9 cellular contexts compared by ENCODE assay signal in genomic region chr1:248822148-248823032, GRCh38. TPM values are rescaled to one million over a fixed set of nuclear protein-coding genes. Genes with fewer than 3 reads are reported as not detected.
DNase-seq lines count a peak whose midpoint lies in the region; ATAC-seq and TF ChIP-seq lines count a peak whose summit lies in the region.
"Had no signal": no experiment of that assay in that cellular context is flagged by ENCODE, and none has a peak within 500 bp of the region (broad histone marks: within the 10 kb centered on the region; RNA-seq: fewer than 3 reads in every experiment).

No MANE protein-coding gene starts in this region.

- H3K27ac ChIP-seq in GM23338 (ENCODE audit: low read depth) = no peak overlapping the region

- no peak for TF ChIP-seq CTCF in GM06990 (IDR thresholded peaks at IDR 0.05; ENCODE audit: insufficient read depth, low read length, poor library complexity, severe bottlenecking)
- no peak for TF ChIP-seq CTCF in GM23338 (conservative IDR thresholded peaks at IDR 0.05; ENCODE audit: low read depth in 2 of 2)

- ATAC-seq in HG03025 (IDR thresholded peaks at IDR 0.05; ENCODE audit: low FRiP score, unreplicated experiment) (peak; percentile 29), naive B cell (ENCODE audit: low read depth in 2 of 2) (peak; percentile 7 to 9), GM23338 (no peak), GM21423 (IDR thresholded peaks at IDR 0.05; ENCODE audit: unreplicated experiment) (no peak)

- peaks cover 57% of the 10 kb centered on the region for H3K79me2 ChIP-seq in GM23338 (replicated peaks; ENCODE audit: insufficient read depth)

- H3K27me3 ChIP-seq in GM06990 (replicated peaks; ENCODE audit: control insufficient read depth, insufficient read depth, low read length) (no peaks in the 10 kb centered on the region), GM23338 (ENCODE audit: insufficient read depth) (no peaks in the 10 kb centered on the region)

- H3K4me1 ChIP-seq in GM23338 (ENCODE audit: insufficient read depth) = peaks cover 10% of the 10 kb centered on the region

- H3K4me3 ChIP-seq in GM06990 (replicated peaks; ENCODE audit: low read depth, low read length) = 0 out of 2 replicates have a peak overlapping the region, but pooled peaks have one; percentile 1
- no peak overlapping the region for H3K4me3 ChIP-seq in GM23338

- no peaks in the 10 kb centered on the region for H3K27me3 Mint-ChIP-seq in naive B cell
- peaks cover 8% of the 10 kb centered on the region for H3K27me3 Mint-ChIP-seq in GM23338 (ENCODE audit: insufficient read depth, low read depth, poor library complexity)

- H2AFZ ChIP-seq in GM23338 = no peak overlapping the region

- H4K20me1 ChIP-seq in GM23338 (replicated peaks; ENCODE audit: insufficient read depth) = peaks cover 8% of the 10 kb centered on the region; the same call in 1 of the 2 replicates

- H3K9me3 Mint-ChIP-seq in naive B cell (peaks cover 0 to 3% (median 0%) of the 10 kb centered on the region in 7 donors), GM23338 (no peaks in the 10 kb centered on the region)

- H3K4me1 Mint-ChIP-seq in naive B cell (peaks cover 62 to 91% (median 89%) of the 10 kb centered on the region in 3 donors), GM23338 (peaks cover 37% of the 10 kb centered on the region)

- H3K4me3 Mint-ChIP-seq in naive B cell (peak overlapping the region; percentile 67 to 99 (median 82)), GM23338 (no peak overlapping the region)

- DNase-seq in GM06990 (ENCODE audit: extremely low read depth, insufficient read length) (no peak), naive B cell (peak; percentile 33), 8988T (no peak), GM23338 (ENCODE audit: low spot score) (no peak), mucosa of gallbladder (ENCODE audit: low spot score) (no peak)
- DNase-seq in activated T-cell treated with anti-CD3 and anti-CD28 coated beads, Interleukin-2, amount 50 U/mL, for 48 hours = peak; percentile 13 to 16
- DNase-seq: activated naive CD4-positive, alpha-beta T cell had no signal

- H3K36me3 Mint-ChIP-seq in naive B cell = peaks cover 0 to 25% of the 10 kb centered on the region in 2 donors
- H3K36me3 Mint-ChIP-seq in GM23338 (ENCODE audit: low read depth) = peaks cover 36% of the 10 kb centered on the region

- H3K36me3 ChIP-seq in GM06990 (ENCODE audit: control insufficient read depth, insufficient read depth, low read length) (peaks cover 7% of the 10 kb centered on the region; the same call in 1 of the 2 replicates), GM23338 (ENCODE audit: insufficient read depth) (no peaks in the 10 kb centered on the region)

- peak overlapping the region; percentile 14 to 91 (median 70) for H3K27ac Mint-ChIP-seq in naive B cell
- no peak overlapping the region for H3K27ac Mint-ChIP-seq in GM23338

- no peak overlapping the region for H3K4me2 ChIP-seq in GM23338

- H3F3A ChIP-seq in GM23338 (replicated peaks; ENCODE audit: low read depth) = no peaks in the 10 kb centered on the region

- H3K9me2 ChIP-seq in GM23338 (ENCODE audit: insufficient read depth) = no peaks in the 10 kb centered on the region

TF ChIP-seq in GM23338, 12 proteins besides CTCF, POLR2A, EP300 and RAD21 (continues in another document):
- TF ChIP-seq NANOG (IDR thresholded peaks at IDR 0.05; ENCODE audit: borderline replicate concordance) (no peak), JUNB (IDR thresholded peaks at IDR 0.05; ENCODE audit: unreplicated experiment) (no peak), STAT1 (IDR thresholded peaks at IDR 0.05; ENCODE audit: unreplicated experiment) (no peak), CREB1 (CRISPR knock-in tag; IDR thresholded peaks at IDR 0.05; ENCODE audit: low read depth) (no peak), ZNF331 (CRISPR knock-in tag; IDR thresholded peaks at IDR 0.05; ENCODE audit: low read depth) (no peak), POLR2AphosphoS5 (IDR thresholded peaks at IDR 0.05; ENCODE audit: low read depth) (no peak), EZH2 (IDR thresholded peaks at IDR 0.05; ENCODE audit: low read depth, unreplicated experiment) (no peak), REST (IDR thresholded peaks at IDR 0.05; ENCODE audit: unreplicated experiment) (no peak)

RNA-seq across cellular contexts. Expression of gene SH3BP5L, which starts 3.3 kb away (rescaled TPM):
- polyA plus RNA-seq in naive B cell (ENCODE audit: low read depth in 6 of 6) (1 to 10 TPM; 1.5 to 5.3 (median 2.8) TPM), GM23338 (2016; fragmentation: Nextera tagmentation; extraction: Ambion mirVana) (2.8 and 3.9 TPM in 2 replicates)
- 16.8 and 26.1 TPM in 2 replicates for total RNA-seq in GM23338 (2014; rRNA removed; shearing (Covaris generic))
- total RNA-seq in mucosa of gallbladder = 40.0 TPM

RNA-seq across cellular contexts. Expression of gene ZNF672, which starts 15.6 kb away (rescaled TPM):
- polyA plus RNA-seq in naive B cell (ENCODE audit: low read depth in 6 of 6) (10 to 100 TPM; 31.7 to 61.5 (median 41.1) TPM), GM23338 (2016; fragmentation: Nextera tagmentation; extraction: Ambion mirVana) (9.0 and 10.3 TPM in 2 replicates)
- 26.3 and 39.7 TPM in 2 replicates for total RNA-seq in GM23338 (2014; rRNA removed; shearing (Covaris generic))
- total RNA-seq in mucosa of gallbladder = 41.6 TPM

RNA-seq across cellular contexts. Expression of gene ZNF692, which starts 36.5 kb away (rescaled TPM):
- polyA plus RNA-seq in naive B cell (ENCODE audit: low read depth in 6 of 6) = 10 to 100 TPM in 1 of 6 donors, 1 to 10 TPM in 5; 3.1 to 16.1 (median 8.4) TPM
- 34.4 and 57.1 TPM in 2 replicates for total RNA-seq in GM23338 (2014; rRNA removed; shearing (Covaris generic))
- polyA plus RNA-seq in GM23338 (2016; fragmentation: Nextera tagmentation; extraction: Ambion mirVana) = 38.3 and 41.2 TPM in 2 replicates
- total RNA-seq in mucosa of gallbladder = 62.7 TPM

Comparison
In these comparisons a context has a peak if more than half of its experiments do, and no peak if none do; other contexts are left out.
1. DNase-seq: peak in activated T-cell treated with anti-CD3 and anti-CD28 coated beads, Interleukin-2, amount 50 U/mL, for 48 hours (2 of 2) and naive B cell (single experiment); none in GM06990 (single experiment), 8988T (single experiment), GM23338 (single experiment) and mucosa of gallbladder (single experiment).
2. ATAC-seq: peak in HG03025 (single experiment) and naive B cell (2 of 2); none in GM23338 (single experiment) and GM21423 (single experiment).